In the genomic region with DNA sequence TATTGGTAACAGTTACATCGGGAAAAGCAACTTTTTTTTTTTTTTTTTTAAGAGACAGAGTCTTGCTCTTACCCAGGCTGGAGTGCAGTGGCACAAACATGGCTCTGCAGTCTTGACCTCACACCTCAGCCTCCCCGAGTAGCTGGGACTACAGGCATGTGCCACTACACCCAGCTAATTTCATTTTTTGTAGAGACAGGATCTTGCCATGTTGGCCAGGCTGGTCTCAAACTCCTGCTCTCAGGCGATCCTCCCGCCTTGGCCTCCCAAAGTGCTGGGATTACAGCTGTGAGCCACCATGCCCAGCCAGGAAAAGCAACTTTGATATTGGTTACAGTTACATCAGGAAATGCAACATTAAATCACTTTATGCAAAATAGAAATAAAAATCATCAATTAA, we compare ENCODE assay signal across 25 cellular contexts. TPM values are rescaled to one million over a fixed set of nuclear protein-coding genes. Genes with fewer than 3 reads are reported as not detected.
"Had no signal": no experiment of that assay in that cellular context is flagged by ENCODE, and none has a peak within 500 bp of the region (broad histone marks: within the 10 kb centered on the region; RNA-seq: fewer than 3 reads in every experiment).

No MANE protein-coding gene starts in this region.

- H3K27me3 Mint-ChIP-seq: activated CD8-positive, alpha-beta memory T cell treated with anti-CD3 and anti-CD28 coated beads, Interleukin-2, amount 10 ng/mL, durations not matched to agents 7 days and 5 days; activated naive CD8-positive, alpha-beta T cell treated with anti-CD3 and anti-CD28 coated beads for 36 hours had no signal

- H3K4me3 Mint-ChIP-seq: activated CD8-positive, alpha-beta memory T cell treated with anti-CD3 and anti-CD28 coated beads, Interleukin-2, amount 10 ng/mL, durations not matched to agents 7 days and 5 days; activated naive CD8-positive, alpha-beta T cell treated with anti-CD3 and anti-CD28 coated beads for 36 hours had no signal

- ATAC-seq: activated CD8-positive, alpha-beta memory T cell treated with anti-CD3 and anti-CD28 coated beads, Interleukin-2, amount 10 ng/mL, durations not matched to agents 7 days and 5 days had no signal

- H3K27me3 ChIP-seq: adrenal gland, MG63, Peyer's patch, SJCRH30 had no signal

- H3K9me3 ChIP-seq: adrenal gland, MG63, Peyer's patch, SJCRH30, SK-N-SH had no signal

- H3K27ac Mint-ChIP-seq: activated CD8-positive, alpha-beta memory T cell treated with anti-CD3 and anti-CD28 coated beads, Interleukin-2, amount 10 ng/mL, durations not matched to agents 7 days and 5 days; activated naive CD8-positive, alpha-beta T cell treated with anti-CD3 and anti-CD28 coated beads for 36 hours had no signal

- DNase-seq: activated CD4-positive, CD25-positive, alpha-beta regulatory T cell treated with anti-CD3 and anti-CD28 coated beads, Interleukin-2, amount 50 U/mL, for 72 hours; activated CD8-positive, alpha-beta memory T cell treated with anti-CD3 and anti-CD28 coated beads, Interleukin-2, amount 10 ng/mL, durations not matched to agents 7 days and 5 days; activated effector memory CD4-positive, alpha-beta T cell treated with Interleukin-2 at 50 U/mL for 16 hours; activated naive CD4-positive, alpha-beta T cell; activated naive CD8-positive, alpha-beta T cell treated with anti-CD3 and anti-CD28 coated beads for 36 hours; adrenal gland; anterior cingulate cortex; cerebellar nuclear complex; MG63; NCI-H1105; NCI-H1436; NCI-H1694 treated with DMSO at 0.1 percent for 48 hours; NCI-H2029 treated with DMSO at 0.1 percent for 48 hours; NCI-H345; NCI-H510A; NCI-H526 treated with DMSO at 0.1 percent for 48 hours; NCI-H82; NK-92 treated with Interleukin-12 subunit alpha and Interleukin-12 subunit beta, amount 100 ng/mL, for 24 hours; Peyer's patch; Right ventricle myocardium superior; SJCRH30; SK-N-SH; WERI-Rb-1 had no signal

- H3K27ac ChIP-seq: adrenal gland, KMS-11, Peyer's patch, RWPE1, SJCRH30, WERI-Rb-1 had no signal

- H3K4me2 ChIP-seq: KMS-11, SK-N-SH had no signal

- H3K9ac ChIP-seq: KMS-11, SK-N-SH had no signal

- H3K9me3 Mint-ChIP-seq: activated naive CD8-positive, alpha-beta T cell treated with anti-CD3 and anti-CD28 coated beads for 36 hours had no signal

- H3K4me1 ChIP-seq: SJCRH30 had no signal

- H3K4me3 ChIP-seq: adrenal gland, MG63, Peyer's patch, SJCRH30 had no signal

RNA-seq across cellular contexts. Expression of a gene that starts 55.6 kb away (rescaled TPM):
- total RNA-seq: SJCRH30 had no signal
